In genomic region chr3:38421679-38422336, GRCh38 we compare ENCODE assay signal across 1 cellular context.
TF ChIP-seq lines count a peak whose summit lies in the region.

No MANE protein-coding gene starts in this region.

TF ChIP-seq in H1, 55 proteins besides CTCF, POLR2A, EP300 and RAD21:
- no peak for TF ChIP-seq SIX5 (IDR thresholded peaks at IDR 0.05; ENCODE audit: low read depth, low read length)
- TF ChIP-seq GTF2F1 (IDR thresholded peaks at IDR 0.05; ENCODE audit: borderline replicate concordance, low read depth, low read length): no peak
- TF ChIP-seq TAF7 (optimal IDR thresholded peaks at IDR 0.05; ENCODE audit: borderline replicate concordance, low read depth, low read length): no peak
- TF ChIP-seq TAF1 (IDR thresholded peaks at IDR 0.05; ENCODE audit: low read depth, low read length): no peak
- TF ChIP-seq HDAC6 (IDR thresholded peaks at IDR 0.05; ENCODE audit: low read depth, low read length): no peak
- no peak for TF ChIP-seq SIN3A (conservative IDR thresholded peaks at IDR 0.05 in 1 of 2, IDR thresholded peaks at IDR 0.05 in 1 of 2; ENCODE audit: low read depth in 1 of 2, low read length in 2 of 2)
- no peak for TF ChIP-seq BRCA1 (IDR thresholded peaks at IDR 0.05; ENCODE audit: low read depth, low read length)
- TF ChIP-seq TEAD4 (IDR thresholded peaks at IDR 0.05; ENCODE audit: low read depth, low read length): no peak
- TF ChIP-seq KDM5A (IDR thresholded peaks at IDR 0.05; ENCODE audit: low read length): no peak
- no peak for TF ChIP-seq SP1 (IDR thresholded peaks at IDR 0.05; ENCODE audit: low read depth, low read length)
- TF ChIP-seq NRF1 (IDR thresholded peaks at IDR 0.05; ENCODE audit: low read depth, low read length): no peak
- no peak for TF ChIP-seq YY1 (IDR thresholded peaks at IDR 0.05; ENCODE audit: low read depth, low read length)
- TF ChIP-seq RXRA (IDR thresholded peaks at IDR 0.05; ENCODE audit: insufficient read depth, low read depth, low read length): no peak
- TF ChIP-seq SAP30 (IDR thresholded peaks at IDR 0.05; ENCODE audit: insufficient read depth, insufficient replicate concordance, low read length): no peak
- no peak for TF ChIP-seq BCL11A (IDR thresholded peaks at IDR 0.05; ENCODE audit: low read depth in 2 of 2, low read length in 2 of 2)
- TF ChIP-seq CEBPB (IDR thresholded peaks at IDR 0.05; ENCODE audit: low read depth, low read length): no peak
